1 cellular context compared by ENCODE assay signal in the genomic region with DNA sequence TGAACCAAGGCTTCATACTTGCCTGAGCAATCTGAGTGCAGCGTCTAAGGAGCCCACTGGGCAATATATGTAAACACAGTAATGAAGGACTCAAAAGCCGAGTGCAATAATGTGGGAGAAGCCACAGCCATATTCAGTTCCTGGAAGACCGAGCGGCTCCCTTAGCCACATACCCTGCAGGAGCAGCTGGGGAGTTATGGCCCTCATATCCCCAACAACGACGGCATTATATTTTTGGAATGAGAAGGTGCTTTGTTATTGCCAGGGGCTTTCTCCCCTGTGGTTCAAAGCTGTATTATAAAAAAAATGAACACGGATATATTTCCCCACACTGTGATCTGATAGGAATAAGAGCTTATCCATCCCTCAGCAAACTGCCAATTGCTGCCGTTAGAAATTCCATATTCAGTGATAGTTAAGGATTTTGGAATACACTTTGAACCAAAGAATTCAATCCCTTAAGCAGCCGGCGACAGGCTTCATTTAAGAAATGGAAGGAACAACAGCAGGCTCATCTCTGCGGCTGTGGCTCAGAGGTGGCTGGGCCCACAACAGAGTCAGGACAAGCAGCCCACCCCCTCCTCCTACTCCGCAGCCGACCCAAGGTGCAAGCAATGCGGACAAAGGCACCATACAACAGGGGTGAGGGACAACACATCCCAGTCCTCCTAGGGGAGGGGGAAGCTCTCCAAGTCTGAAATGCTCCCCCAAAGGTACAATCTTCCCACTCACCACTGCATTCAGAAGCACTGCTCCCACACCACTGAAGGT.
TF ChIP-seq lines count a peak whose summit lies in the region.

No MANE protein-coding gene starts in this region.

TF ChIP-seq in IMR-90, 13 proteins besides CTCF, POLR2A, EP300 and RAD21:
- TF ChIP-seq, protein P1, sequence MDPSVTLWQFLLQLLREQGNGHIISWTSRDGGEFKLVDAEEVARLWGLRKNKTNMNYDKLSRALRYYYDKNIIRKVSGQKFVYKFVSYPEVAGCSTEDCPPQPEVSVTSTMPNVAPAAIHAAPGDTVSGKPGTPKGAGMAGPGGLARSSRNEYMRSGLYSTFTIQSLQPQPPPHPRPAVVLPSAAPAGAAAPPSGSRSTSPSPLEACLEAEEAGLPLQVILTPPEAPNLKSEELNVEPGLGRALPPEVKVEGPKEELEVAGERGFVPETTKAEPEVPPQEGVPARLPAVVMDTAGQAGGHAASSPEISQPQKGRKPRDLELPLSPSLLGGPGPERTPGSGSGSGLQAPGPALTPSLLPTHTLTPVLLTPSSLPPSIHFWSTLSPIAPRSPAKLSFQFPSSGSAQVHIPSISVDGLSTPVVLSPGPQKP (IDR thresholded peaks at IDR 0.05; ENCODE audit: borderline replicate concordance, low read depth, low read length), result no peak
- TF ChIP-seq MXI1 (IDR thresholded peaks at IDR 0.05; ENCODE audit: borderline replicate concordance, low read depth, low read length) (no peak), NFE2L2 (IDR thresholded peaks at IDR 0.05; ENCODE audit: low read depth, low read length) (no peak), CHD1 (IDR thresholded peaks at IDR 0.05; ENCODE audit: low read depth, low read length) (no peak), FOS (IDR thresholded peaks at IDR 0.05; ENCODE audit: low read depth, low read length) (no peak), RCOR1 (IDR thresholded peaks at IDR 0.05; ENCODE audit: insufficient replicate concordance, low read length) (no peak), SMC3 (IDR thresholded peaks at IDR 0.05; ENCODE audit: low read depth, low read length) (no peak), BHLHE40 (IDR thresholded peaks at IDR 0.05; ENCODE audit: low read depth, low read length) (no peak), CEBPB (IDR thresholded peaks at IDR 0.05; ENCODE audit: low read depth, low read length) (no peak), MAZ (IDR thresholded peaks at IDR 0.05; ENCODE audit: borderline replicate concordance, low read depth, low read length) (no peak), RFX5 (IDR thresholded peaks at IDR 0.05; ENCODE audit: low read depth, low read length) (no peak), MAFK (IDR thresholded peaks at IDR 0.05; ENCODE audit: low read depth, low read length) (no peak)
- TF ChIP-seq, protein P2, sequence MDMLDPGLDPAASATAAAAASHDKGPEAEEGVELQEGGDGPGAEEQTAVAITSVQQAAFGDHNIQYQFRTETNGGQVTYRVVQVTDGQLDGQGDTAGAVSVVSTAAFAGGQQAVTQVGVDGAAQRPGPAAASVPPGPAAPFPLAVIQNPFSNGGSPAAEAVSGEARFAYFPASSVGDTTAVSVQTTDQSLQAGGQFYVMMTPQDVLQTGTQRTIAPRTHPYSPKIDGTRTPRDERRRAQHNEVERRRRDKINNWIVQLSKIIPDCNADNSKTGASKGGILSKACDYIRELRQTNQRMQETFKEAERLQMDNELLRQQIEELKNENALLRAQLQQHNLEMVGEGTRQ (IDR thresholded peaks at IDR 0.05; ENCODE audit: low read depth, low read length), result no peak
